Comparison of ENCODE assay signal across 1 cellular context in genomic region chr16:85003723-85004586, GRCh38.
TF ChIP-seq lines count a peak whose summit lies in the region.

No MANE protein-coding gene starts in this region.

TF ChIP-seq in IMR-90, 13 proteins besides CTCF, POLR2A, EP300 and RAD21:
- TF ChIP-seq CEBPB (IDR thresholded peaks at IDR 0.05; ENCODE audit: low read depth, low read length), result no peak
- no peak for TF ChIP-seq MAFK (IDR thresholded peaks at IDR 0.05; ENCODE audit: low read depth, low read length)
- no peak for TF ChIP-seq ELK1 (IDR thresholded peaks at IDR 0.05; ENCODE audit: borderline replicate concordance, low read depth, low read length)
- no peak for TF ChIP-seq SMC3 (IDR thresholded peaks at IDR 0.05; ENCODE audit: low read depth, low read length)
- TF ChIP-seq MAZ (IDR thresholded peaks at IDR 0.05; ENCODE audit: borderline replicate concordance, low read depth, low read length), result no peak
- TF ChIP-seq RCOR1 (IDR thresholded peaks at IDR 0.05; ENCODE audit: insufficient replicate concordance, low read length), result no peak
- no peak for TF ChIP-seq FOS (IDR thresholded peaks at IDR 0.05; ENCODE audit: low read depth, low read length)
- no peak for TF ChIP-seq MXI1 (IDR thresholded peaks at IDR 0.05; ENCODE audit: borderline replicate concordance, low read depth, low read length)
- no peak for TF ChIP-seq USF2 (IDR thresholded peaks at IDR 0.05; ENCODE audit: low read depth, low read length)
- no peak for TF ChIP-seq NFE2L2 (IDR thresholded peaks at IDR 0.05; ENCODE audit: low read depth, low read length)
- no peak for TF ChIP-seq BHLHE40 (IDR thresholded peaks at IDR 0.05; ENCODE audit: low read depth, low read length)
- TF ChIP-seq CHD1 (IDR thresholded peaks at IDR 0.05; ENCODE audit: low read depth, low read length), result no peak
- no peak for TF ChIP-seq RFX5 (IDR thresholded peaks at IDR 0.05; ENCODE audit: low read depth, low read length)
